In genomic region chr1:202488178-202488649, GRCh38 we compare ENCODE assay signal across 1 cellular context.
TF ChIP-seq lines count a peak whose summit lies in the region.

No MANE protein-coding gene starts in this region.

TF ChIP-seq in GM12878, 131 proteins besides CTCF, POLR2A, EP300 and RAD21 (continued from another document):
- TF ChIP-seq MLLT1 (IDR thresholded peaks at IDR 0.05) (peak; percentile 90), GATAD2B (conservative IDR thresholded peaks at IDR 0.05; ENCODE audit: low read depth) (0 out of 2 replicates have a peak, but pooled peaks have one; percentile 32), NR2F1 (conservative IDR thresholded peaks at IDR 0.05) (peak; percentile 57), IRF4 (IDR thresholded peaks at IDR 0.05; ENCODE audit: low read depth, low read length) (peak; percentile 94), BMI1 (IDR thresholded peaks at IDR 0.05; ENCODE audit: borderline replicate concordance) (peak; percentile 63; the same call in 1 of the 2 replicates), ZNF24 (IDR thresholded peaks at IDR 0.05) (peak; percentile 73), POU2F2 (IDR thresholded peaks at IDR 0.05; ENCODE audit: borderline replicate concordance, low read depth, low read length) (peak; percentile 46; the same call in 1 of the 3 replicates), PAX5 (IDR thresholded peaks at IDR 0.05; ENCODE audit: borderline replicate concordance, low read depth, low read length) (0 out of 2 replicates have a peak, but pooled peaks have one; percentile 44), TCF3 (IDR thresholded peaks at IDR 0.05; ENCODE audit: borderline replicate concordance, insufficient read depth, low read depth, low read length) (0 out of 2 replicates have a peak, but pooled peaks have one; percentile 59), ATF7 (IDR thresholded peaks at IDR 0.05; ENCODE audit: low read depth) (peak; percentile 56), NFIC (IDR thresholded peaks at IDR 0.05; ENCODE audit: low read depth, low read length) (peak; percentile 93), DPF2 (IDR thresholded peaks at IDR 0.05) (peak; percentile 85), SKIL (IDR thresholded peaks at IDR 0.05; ENCODE audit: low read depth, poor library complexity, severe bottlenecking) (peak; percentile 72), IKZF2 (IDR thresholded peaks at IDR 0.05) (peak; percentile 81 to 85)
